8 cellular contexts compared by ENCODE assay signal in the genomic region with DNA sequence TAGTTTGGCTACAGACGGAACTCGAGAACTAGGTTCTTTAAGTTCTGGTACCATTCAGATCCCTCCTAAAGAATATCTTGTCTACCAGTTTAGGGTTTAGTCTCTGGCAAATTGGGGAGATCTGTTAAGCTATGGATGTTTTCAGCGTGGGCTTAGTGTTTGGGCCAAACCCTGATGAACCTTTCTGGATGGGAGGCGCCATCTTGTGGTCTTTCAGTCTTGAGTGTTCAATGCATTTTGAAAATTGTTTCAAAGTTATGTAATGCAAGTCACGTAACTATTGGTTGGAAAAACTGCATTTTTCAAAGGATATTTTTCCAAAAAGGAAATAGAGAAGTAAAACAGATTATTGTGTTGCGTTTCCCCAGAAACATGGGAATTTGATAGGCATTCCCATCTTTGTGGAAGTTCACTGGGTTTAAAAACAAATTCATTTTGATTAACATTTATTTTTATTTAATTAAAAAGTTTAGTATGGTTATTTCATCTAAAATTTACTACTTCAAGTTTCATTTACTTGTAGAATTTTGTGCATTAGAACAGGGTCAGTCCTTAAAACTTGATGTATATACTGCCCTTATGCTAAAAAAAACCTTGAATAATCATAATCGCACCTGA.
DNase-seq lines count a peak whose midpoint lies in the region; ATAC-seq and TF ChIP-seq lines count a peak whose summit lies in the region.

No MANE protein-coding gene starts in this region.

- H3K9me3 Mint-ChIP-seq in activated naive CD4-positive, alpha-beta T cell treated with anti-CD3 and anti-CD28 coated beads, Interleukin-2, amount 10 ng/mL, durations not matched to agents 7 days and 5 days: no peaks in the 10 kb centered on the region
- no peaks in the 10 kb centered on the region for H3K9me3 Mint-ChIP-seq in CD4-positive, alpha-beta memory T cell

- H3K27me3 ChIP-seq in SK-N-SH (ENCODE audit: insufficient read depth): no peaks in the 10 kb centered on the region
- H3K27me3 ChIP-seq in CD4-positive, alpha-beta memory T cell (ENCODE audit: insufficient read depth, low read length): no peaks in the 10 kb centered on the region

- no peaks in the 10 kb centered on the region for H3K4me1 ChIP-seq in SK-N-SH (ENCODE audit: control insufficient read depth in 1 of 2, insufficient read depth in 2 of 2, low read depth in 1 of 2, low read length in 1 of 2)
- H3K4me1 ChIP-seq in CD4-positive, alpha-beta memory T cell (ENCODE audit: insufficient read depth, low read length): no peaks in the 10 kb centered on the region

- peaks cover 9% of the 10 kb centered on the region for H3K27me3 Mint-ChIP-seq in activated naive CD4-positive, alpha-beta T cell treated with anti-CD3 and anti-CD28 coated beads, Interleukin-2, amount 10 ng/mL, durations not matched to agents 7 days and 5 days
- peaks cover 6 to 18% of the 10 kb centered on the region in 2 donors for H3K27me3 Mint-ChIP-seq in CD4-positive, alpha-beta memory T cell

- peak; percentile 43 for DNase-seq in activated naive CD4-positive, alpha-beta T cell treated with anti-CD3 and anti-CD28 coated beads, Interleukin-2, amount 10 ng/mL, durations not matched to agents 7 days and 5 days
- DNase-seq in activated naive CD4-positive, alpha-beta T cell treated with anti-CD3 and anti-CD28 coated beads, Interleukin-2, amount 50 U/mL, for 16 hours: no peak
- DNase-seq in LNCaP clone FGC (ENCODE audit: low read depth) (peak; percentile 17), SK-N-SH (peak; percentile 47), fibroblast of villous mesenchyme (ENCODE audit: low read depth) (peak; percentile 53), pulmonary artery endothelial cell (ENCODE audit: low read depth, low spot score) (peak; percentile 4)
- no peak for DNase-seq in CD4-positive, alpha-beta memory T cell

- H3K9me3 ChIP-seq in SK-N-SH: no peaks in the 10 kb centered on the region
- H3K9me3 ChIP-seq in CD4-positive, alpha-beta memory T cell (ENCODE audit: control insufficient read depth in 1 of 2, low read length in 2 of 2): no peaks in the 10 kb centered on the region

- H3K4me2 ChIP-seq in SK-N-SH: no peak overlapping the region

- CTCF ChIA-PET in activated naive CD4-positive, alpha-beta T cell treated with anti-CD3 and anti-CD28 coated beads, Interleukin-2, amount 10 ng/mL, durations not matched to agents 7 days and 5 days (lab: Charles Lee): interaction anchor here (0.9 to 1.1 kb wide), 3 partner anchors 14 to 673 kb away, joined by 3 to 4 read pairs (median 3); no protein-coding TSS in a partner anchor
- CTCF ChIA-PET in SK-N-SH (lab: Yijun Ruan, JAX): interaction anchor here (0.6 to 6.0 kb wide), 15 partner anchors 9 to 629 kb away, joined by 3 to 25 read pairs (median 3); a partner anchor contains a TSS
- CTCF ChIA-PET in CD4-positive, alpha-beta memory T cell (lab: Charles Lee; ENCODE audit: partially characterized antibody): interaction anchor here (1.0 kb wide), 1 partner anchor 10 kb away, joined by 3 read pairs; no protein-coding TSS in a partner anchor

- H3K4me3 Mint-ChIP-seq in activated naive CD4-positive, alpha-beta T cell treated with anti-CD3 and anti-CD28 coated beads, Interleukin-2, amount 10 ng/mL, durations not matched to agents 7 days and 5 days: no peak overlapping the region
- no peak overlapping the region for H3K4me3 Mint-ChIP-seq in CD4-positive, alpha-beta memory T cell

- H3K9me2 ChIP-seq in SK-N-SH: no peaks in the 10 kb centered on the region

- ATAC-seq in GM21825 (IDR thresholded peaks at IDR 0.05; ENCODE audit: unreplicated experiment): no peak

- no peaks in the 10 kb centered on the region for H3K36me3 ChIP-seq in SK-N-SH (replicated peaks in 1 of 2; ENCODE audit: control insufficient read depth in 1 of 2, insufficient read depth in 2 of 2, low read length in 1 of 2)
- H3K36me3 ChIP-seq in CD4-positive, alpha-beta memory T cell (ENCODE audit: insufficient read depth, low read length): no peaks in the 10 kb centered on the region

- no peaks in the 10 kb centered on the region for H3K79me2 ChIP-seq in SK-N-SH (ENCODE audit: insufficient read depth)

- 43% methylated on average over 7 of the region's 7 CpGs for WGBS in SK-N-SH (ENCODE audit: low lambda C conversion rate)

- H3K27ac ChIP-seq in SK-N-SH (ENCODE audit: low read depth in 2 of 2, low read length in 1 of 2): no peak overlapping the region
- no peak overlapping the region for H3K27ac ChIP-seq in CD4-positive, alpha-beta memory T cell (ENCODE audit: low read depth, low read length)

- H3K36me3 Mint-ChIP-seq in activated naive CD4-positive, alpha-beta T cell treated with anti-CD3 and anti-CD28 coated beads, Interleukin-2, amount 10 ng/mL, durations not matched to agents 7 days and 5 days: no peaks in the 10 kb centered on the region
- H3K36me3 Mint-ChIP-seq in CD4-positive, alpha-beta memory T cell: no peaks in the 10 kb centered on the region

- POLR2A ChIA-PET in SK-N-SH (lab: Yijun Ruan, JAX): no interaction called here
- POLR2A ChIA-PET in CD4-positive, alpha-beta memory T cell (lab: Charles Lee; ENCODE audit: partially characterized antibody): no interaction called here

- peak; percentile 78 for TF ChIP-seq RAD21 in SK-N-SH (IDR thresholded peaks at IDR 0.05; ENCODE audit: low read length)

- intact Hi-C loops in CD4-positive, alpha-beta memory T cell (cut with micrococcal nuclease): no loop called here

- no peaks in the 10 kb centered on the region for H3F3A ChIP-seq in SK-N-SH (replicated peaks; ENCODE audit: insufficient read depth)

- H3K27ac Mint-ChIP-seq in activated naive CD4-positive, alpha-beta T cell treated with anti-CD3 and anti-CD28 coated beads, Interleukin-2, amount 10 ng/mL, durations not matched to agents 7 days and 5 days: no peak overlapping the region
- no peak overlapping the region for H3K27ac Mint-ChIP-seq in CD4-positive, alpha-beta memory T cell

- H3K4me3 ChIP-seq in LNCaP clone FGC (ENCODE audit: low read depth, low read length) (no peak overlapping the region), SK-N-SH (ENCODE audit: low read depth in 2 of 2, low read length in 1 of 2) (peak overlapping the region in 1 of 2 experiments; percentile 11; a peak in 1 of 4 replicates), fibroblast of villous mesenchyme (ENCODE audit: low read depth, low read length) (no peak overlapping the region)
- H3K4me3 ChIP-seq in CD4-positive, alpha-beta memory T cell (ENCODE audit: low read length in 2 of 2): no peak overlapping the region

- H2AFZ ChIP-seq in SK-N-SH (ENCODE audit: low read depth): no peak overlapping the region

- no peak overlapping the region for H3K9ac ChIP-seq in SK-N-SH

- TF ChIP-seq CTCF in LNCaP clone FGC (IDR thresholded peaks at IDR 0.05; ENCODE audit: control insufficient read depth, extremely low read depth, insufficient read depth) (peak; percentile 69), SK-N-SH (IDR thresholded peaks at IDR 0.05) (peak; percentile 56), fibroblast of villous mesenchyme (IDR thresholded peaks at IDR 0.05; ENCODE audit: insufficient read depth, low read depth, low read length) (peak; percentile 57)

- H4K20me1 ChIP-seq in SK-N-SH (ENCODE audit: insufficient read depth): no peaks in the 10 kb centered on the region

- no peak for TF ChIP-seq EP300 in SK-N-SH (IDR thresholded peaks at IDR 0.05; ENCODE audit: borderline replicate concordance in 1 of 2, low read depth in 1 of 2, low read length in 1 of 2)

- no peaks in the 10 kb centered on the region for H3K4me1 Mint-ChIP-seq in activated naive CD4-positive, alpha-beta T cell treated with anti-CD3 and anti-CD28 coated beads, Interleukin-2, amount 10 ng/mL, durations not matched to agents 7 days and 5 days
- H3K4me1 Mint-ChIP-seq in CD4-positive, alpha-beta memory T cell: no peaks in the 10 kb centered on the region

TF ChIP-seq in SK-N-SH, 30 proteins besides CTCF, POLR2A, EP300 and RAD21:
- TF ChIP-seq SMC3 (IDR thresholded peaks at IDR 0.05; ENCODE audit: low read depth, low read length) (peak; percentile 54; the same call in 1 of the 2 replicates), RCOR1 (IDR thresholded peaks at IDR 0.05; ENCODE audit: low read length) (no peak), TAF1 (IDR thresholded peaks at IDR 0.05; ENCODE audit: borderline replicate concordance, low read depth, low read length) (no peak), TCF12 (IDR thresholded peaks at IDR 0.05) (no peak)
- TF ChIP-seq, protein P1, sequence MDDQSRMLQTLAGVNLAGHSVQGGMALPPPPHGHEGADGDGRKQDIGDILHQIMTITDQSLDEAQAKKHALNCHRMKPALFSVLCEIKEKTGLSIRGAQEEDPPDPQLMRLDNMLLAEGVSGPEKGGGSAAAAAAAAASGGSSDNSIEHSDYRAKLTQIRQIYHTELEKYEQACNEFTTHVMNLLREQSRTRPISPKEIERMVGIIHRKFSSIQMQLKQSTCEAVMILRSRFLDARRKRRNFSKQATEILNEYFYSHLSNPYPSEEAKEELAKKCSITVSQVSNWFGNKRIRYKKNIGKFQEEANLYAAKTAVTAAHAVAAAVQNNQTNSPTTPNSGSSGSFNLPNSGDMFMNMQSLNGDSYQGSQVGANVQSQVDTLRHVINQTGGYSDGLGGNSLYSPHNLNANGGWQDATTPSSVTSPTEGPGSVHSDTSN (IDR thresholded peaks at IDR 0.05): no peak

Comparison
In these comparisons a context has a peak if more than half of its experiments do, and no peak if none do; other contexts are left out.
1. DNase-seq: peak in activated naive CD4-positive, alpha-beta T cell treated with anti-CD3 and anti-CD28 coated beads, Interleukin-2, amount 10 ng/mL, durations not matched to agents 7 days and 5 days (single experiment), LNCaP clone FGC (single experiment), SK-N-SH (single experiment), fibroblast of villous mesenchyme (single experiment) and pulmonary artery endothelial cell (single experiment); none in activated naive CD4-positive, alpha-beta T cell treated with anti-CD3 and anti-CD28 coated beads, Interleukin-2, amount 50 U/mL, for 16 hours (single experiment) and CD4-positive, alpha-beta memory T cell (0 of 5).
2. Peak in every context shown above with its lines, with median percentiles within 50 percentile points of each other: CTCF ChIP-seq.